ENCODE assay signal across 8 cellular contexts in the genomic region with DNA sequence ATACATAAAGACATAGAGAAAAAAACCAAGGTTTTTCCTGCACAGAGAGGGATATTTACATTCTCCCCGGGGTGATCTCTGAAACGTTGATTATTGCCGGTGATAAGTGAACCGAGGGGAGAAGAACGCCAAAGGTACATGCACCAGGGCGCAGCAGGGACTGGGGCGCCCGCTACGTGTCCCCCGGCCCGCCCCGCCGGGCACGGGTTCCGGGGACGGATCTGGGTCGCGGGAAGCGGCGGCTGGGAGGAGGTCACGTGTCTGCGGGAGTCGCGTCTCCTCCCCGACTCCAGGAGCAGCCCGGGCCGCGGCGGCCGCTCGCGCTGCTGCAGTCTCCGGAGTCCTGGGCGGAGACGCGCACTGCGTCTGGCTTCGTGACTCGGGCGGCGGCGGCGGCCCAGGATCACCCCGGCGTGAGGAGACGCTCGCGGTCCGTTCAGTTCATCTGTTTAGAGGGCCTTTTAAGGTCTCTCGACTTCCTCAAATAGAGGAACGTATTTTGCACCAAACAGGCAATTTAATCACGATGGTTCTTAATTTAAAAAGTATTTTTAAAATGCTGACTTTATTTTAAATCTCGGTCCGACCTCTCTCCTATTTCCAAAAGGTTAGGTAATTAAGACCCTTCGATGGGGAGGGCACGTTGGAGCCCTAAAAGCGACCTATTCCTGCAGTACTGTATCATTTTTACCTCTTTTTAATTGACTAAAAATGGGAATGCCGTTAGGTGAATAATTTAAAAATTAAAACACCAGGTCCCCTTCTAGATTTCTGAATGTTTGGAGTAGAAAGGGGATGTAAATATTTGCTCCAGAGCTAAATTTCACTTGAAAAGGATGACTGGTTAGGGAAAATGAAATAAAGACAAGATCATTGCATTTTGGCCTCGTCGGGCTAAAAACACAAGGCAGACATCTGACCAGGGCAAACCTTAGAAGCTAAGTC. TPM values are rescaled to one million over a fixed set of nuclear protein-coding genes. Genes with fewer than 3 reads are reported as not detected.
A peak's percentile ranks its signal among the peaks of the same experiment; 100 is the strongest.
DNase-seq lines count a peak whose midpoint lies in the region; ATAC-seq lines count a peak whose summit lies in the region.

No MANE protein-coding gene starts in this region.

- peak; percentile 36 for ATAC-seq in GM21619 (IDR thresholded peaks at IDR 0.05; ENCODE audit: unreplicated experiment)
- ATAC-seq in T-helper 17 cell: peak; percentile 35
- ATAC-seq in left colon: peak; percentile 76

- peak overlapping the region; percentile 89 for H3K4me3 Mint-ChIP-seq in T-helper 17 cell
- H3K4me3 Mint-ChIP-seq in dendritic cell treated with granulocyte-macrophage colony-stimulating factor and Interleukin-4, amounts not matched to agents 40 ng/mL and 50 ng/mL, for 4 days: peak overlapping the region; percentile 80

- no peaks in the 10 kb centered on the region for H3K9me3 Mint-ChIP-seq in dendritic cell treated with granulocyte-macrophage colony-stimulating factor and Interleukin-4, amounts not matched to agents 40 ng/mL and 50 ng/mL, for 4 days

- peaks cover 32% of the 10 kb centered on the region for H3K4me1 Mint-ChIP-seq in T-helper 17 cell
- peaks cover 55% of the 10 kb centered on the region for H3K4me1 Mint-ChIP-seq in dendritic cell treated with granulocyte-macrophage colony-stimulating factor and Interleukin-4, amounts not matched to agents 40 ng/mL and 50 ng/mL, for 4 days (ENCODE audit: low read depth)

- H3K27me3 Mint-ChIP-seq in T-helper 17 cell: peaks cover 73% of the 10 kb centered on the region
- H3K27me3 Mint-ChIP-seq in dendritic cell treated with granulocyte-macrophage colony-stimulating factor and Interleukin-4, amounts not matched to agents 40 ng/mL and 50 ng/mL, for 4 days: peaks cover 78% of the 10 kb centered on the region

- peaks cover 11% of the 10 kb centered on the region for H3K36me3 Mint-ChIP-seq in T-helper 17 cell (ENCODE audit: low read depth)
- no peaks in the 10 kb centered on the region for H3K36me3 Mint-ChIP-seq in dendritic cell treated with granulocyte-macrophage colony-stimulating factor and Interleukin-4, amounts not matched to agents 40 ng/mL and 50 ng/mL, for 4 days (ENCODE audit: low read depth)

- H3K9me3 ChIP-seq in T-helper 17 cell (ENCODE audit: control insufficient read depth, low read length, poor library complexity, severe bottlenecking): no peaks in the 10 kb centered on the region

- peak; percentile 85 for DNase-seq in ELF-1 (ENCODE audit: low read depth, low spot score)
- DNase-seq in Kasumi-1 (lab: John Stamatoyannopoulos, UW): peak; percentile 49 to 53
- peak in 1 of 3 donors; percentile 20 for DNase-seq in T-helper 17 cell
- peak; percentile 87 for DNase-seq in left colon
- peak; percentile 28 for DNase-seq in stimulated activated CD4-positive, alpha-beta T cell treated with anti-CD3 and anti-CD28 coated beads, Interleukin-12 subunit alpha, Interleukin-12 subunit beta, amount 100 ng/mL, for 4 hours
- no peak for DNase-seq in central memory CD4-positive, alpha-beta T cell

- intact Hi-C loops in dendritic cell treated with granulocyte-macrophage colony-stimulating factor and Interleukin-4, amounts not matched to agents 40 ng/mL and 50 ng/mL, for 4 days (cut with micrococcal nuclease): no loop called here
- intact Hi-C loops in left colon (cut with DNase I, micrococcal nuclease): loop anchor here in 1 of 2 donors (10.0 kb wide), 1 partner anchor 68 kb away; a partner anchor contains a TSS

- no peak overlapping the region for H3K27ac Mint-ChIP-seq in T-helper 17 cell
- no peak overlapping the region for H3K27ac Mint-ChIP-seq in dendritic cell treated with granulocyte-macrophage colony-stimulating factor and Interleukin-4, amounts not matched to agents 40 ng/mL and 50 ng/mL, for 4 days

RNA-seq across cellular contexts. Expression of a gene that starts 1.8 kb away (rescaled TPM):
- total RNA-seq in T-helper 17 cell (under 1 TPM in 1 of 2 donors, not detected in 1; 0.37 TPM), left colon (10 to 100 TPM; 35.4 to 48.4 TPM)

Comparison
In these comparisons a context has a peak if more than half of its experiments do, and no peak if none do; other contexts are left out.
1. RNA of a gene that starts 1.8 kb away (total RNA-seq): 35.4 to 48.4 TPM in left colon; 0.37 TPM in T-helper 17 cell; every median in the first group is over 10 times any median in the second.
2. Peak in every context shown above with its lines, with median percentiles within 50 percentile points of each other: ATAC-seq.